ENCODE assay signal across 8 cellular contexts in genomic region chr10:119726291-119727261, GRCh38. TPM values are rescaled to one million over a fixed set of nuclear protein-coding genes. Genes with fewer than 3 reads are reported as not detected.
DNase-seq lines count a peak whose midpoint lies in the region; TF ChIP-seq lines count a peak whose summit lies in the region.

No MANE protein-coding gene starts in this region.

- peak overlapping the region in 53 of 59 donors; percentile 2 to 96 (median 82) for H3K27ac ChIP-seq in dorsolateral prefrontal cortex
- peak overlapping the region; percentile 89 for H3K27ac ChIP-seq in muscle layer of colon (ENCODE audit: low read depth, low read length)
- peak overlapping the region; percentile 56 for H3K27ac ChIP-seq in urinary bladder (ENCODE audit: low read depth)

- H3K27me3 ChIP-seq in dorsolateral prefrontal cortex: no peaks in the 10 kb centered on the region
- H3K27me3 ChIP-seq in muscle layer of colon (ENCODE audit: control insufficient read depth in 1 of 2, insufficient read depth in 2 of 2, low read length in 2 of 2): no peaks in the 10 kb centered on the region

- WGBS in urinary bladder: 12% methylated on average over 57 of the region's 57 CpGs

- H3K9me3 ChIP-seq in muscle layer of colon (ENCODE audit: low read length): no peaks in the 10 kb centered on the region

- peak overlapping the region; percentile 46 for H3K9ac ChIP-seq in muscle layer of colon (ENCODE audit: low read length)

- TF ChIP-seq CTCF in dorsolateral prefrontal cortex (IDR thresholded peaks at IDR 0.05 in 54 of 56, conservative IDR thresholded peaks at IDR 0.05 in 2 of 56; ENCODE audit: low read depth in 1 of 56, partially characterized antibody in 56 of 56): peak in 6 of 56 donors; percentile 1 to 44 (median 16)

- DNase-seq in NCI-H82 (lab: John Stamatoyannopoulos, UW) (peak; percentile 72), NCI-H82 treated with DMSO at 0.1 percent for 48 hours (lab: John Stamatoyannopoulos, UW; ENCODE audit: unreplicated experiment) (no peak), SHP77 treated with DMSO at 0.1 percent for 48 hours (lab: John Stamatoyannopoulos, UW) (peak; percentile 14), dorsolateral prefrontal cortex (peak in 5 of 10 donors; percentile 36 to 58 (median 42)), cortex of kidney (lab: John Stamatoyannopoulos, UW) (no peak), NCI-H2107 treated with DMSO at 0.1 percent for 48 hours (lab: John Stamatoyannopoulos, UW; ENCODE audit: unreplicated experiment) (no peak)

- H3K4me1 ChIP-seq in muscle layer of colon (ENCODE audit: insufficient read depth, low read length): peaks cover 34% of the 10 kb centered on the region
- H3K4me1 ChIP-seq in urinary bladder (ENCODE audit: insufficient read depth): no peaks in the 10 kb centered on the region

- H3K4me3 ChIP-seq in dorsolateral prefrontal cortex (peak overlapping the region; percentile 59 to 99 (median 85)), muscle layer of colon (ENCODE audit: low read depth in 1 of 2, low read length in 2 of 2) (peak overlapping the region; percentile 64 to 93), urinary bladder (ENCODE audit: low read depth, low read length) (peak overlapping the region; percentile 97)

- intact Hi-C loops in dorsolateral prefrontal cortex (cut with DNase I): loop anchor here in 1 of 2 donors (2.0 kb wide), 1 partner anchor 22 kb away; no protein-coding TSS in a partner anchor

- no peaks in the 10 kb centered on the region for H3K36me3 ChIP-seq in muscle layer of colon (ENCODE audit: insufficient read depth, low read length)
- H3K36me3 ChIP-seq in urinary bladder (ENCODE audit: insufficient read depth): no peaks in the 10 kb centered on the region

RNA-seq across cellular contexts. Expression of gene INPP5F, which starts 0.7 kb away (rescaled TPM):
- total RNA-seq in dorsolateral prefrontal cortex (100 to 1,000 TPM in 105 of 120 experiments, 10 to 100 TPM in 15; 46.3 to 226 (median 146) TPM), urinary bladder (58.3 TPM)
- polyA plus RNA-seq in urinary bladder: 11.6 TPM

Comparison
In these comparisons a context has a peak if more than half of its experiments do, and no peak if none do; other contexts are left out.
1. DNase-seq: peak in NCI-H82 (single experiment) and SHP77 treated with DMSO at 0.1 percent for 48 hours (single experiment); none in NCI-H82 treated with DMSO at 0.1 percent for 48 hours (single experiment), cortex of kidney (single experiment) and NCI-H2107 treated with DMSO at 0.1 percent for 48 hours (single experiment).
2. Peak in every context shown above with its lines, with median percentiles within 50 percentile points of each other: H3K27ac ChIP-seq and H3K4me3 ChIP-seq.